9 cellular contexts compared by ENCODE assay signal in genomic region chr1:171252482-171252881, GRCh38. TPM values are rescaled to one million over a fixed set of nuclear protein-coding genes. Genes with fewer than 3 reads are reported as not detected.
DNase-seq lines count a peak whose midpoint lies in the region; ATAC-seq and TF ChIP-seq lines count a peak whose summit lies in the region.
"Had no signal": no experiment of that assay in that cellular context is flagged by ENCODE, and none has a peak within 500 bp of the region (broad histone marks: within the 10 kb centered on the region; RNA-seq: fewer than 3 reads in every experiment).

No MANE protein-coding gene starts in this region.

- H4K8ac ChIP-seq in mesendoderm (ENCODE audit: low read depth, low read length), result no peak overlapping the region

- no peak overlapping the region for H2BK120ac ChIP-seq in mesendoderm (ENCODE audit: low read depth, low read length)

- no peaks in the 10 kb centered on the region for H3K79me2 ChIP-seq in mesendoderm (ENCODE audit: control insufficient read depth, insufficient read depth, low read length)

- ATAC-seq in GM19035 (IDR thresholded peaks at IDR 0.05; ENCODE audit: unreplicated experiment), result peak; percentile 89
- peak; percentile 85 for ATAC-seq in HG03039 (IDR thresholded peaks at IDR 0.05; ENCODE audit: unreplicated experiment)
- no peak for ATAC-seq in CD8-positive, alpha-beta T cell

- no peak overlapping the region for H3K4me3 Mint-ChIP-seq in CD8-positive, alpha-beta T cell

- intact Hi-C loops in CD8-positive, alpha-beta T cell (cut with DNase I, micrococcal nuclease), result no loop called here
- intact Hi-C loops in posterior vena cava (cut with DNase I), result loop anchor here in 1 of 2 donors (10.0 kb wide), 1 partner anchor 62 kb away; the partner anchor contains the start of gene FMO4

- no peak overlapping the region for H2BK15ac ChIP-seq in mesendoderm (replicated peaks; ENCODE audit: low read depth)

- CTCF ChIA-PET in CD8-positive, alpha-beta T cell (lab: Charles Lee), result interaction anchor here (1.0 to 1.4 kb wide), 2 partner anchors 11 to 61 kb away, joined by 3 to 4 read pairs; partner anchors contain the start of gene FMO4

- no peak overlapping the region for H3K9ac ChIP-seq in mesendoderm (ENCODE audit: low read length)

- H2AK5ac ChIP-seq in mesendoderm (ENCODE audit: low read length), result no peak overlapping the region

- no peak overlapping the region for H4K5ac ChIP-seq in mesendoderm (ENCODE audit: low read length)

- no peak overlapping the region for H3K56ac ChIP-seq in mesendoderm (ENCODE audit: low read length)

- H3K36me3 ChIP-seq in SJCRH30 (no peaks in the 10 kb centered on the region), mesendoderm (ENCODE audit: control insufficient read depth, insufficient read depth, low read length) (no peaks in the 10 kb centered on the region)
- H3K36me3 ChIP-seq in CD8-positive, alpha-beta T cell (ENCODE audit: insufficient read depth, low read length), result no peaks in the 10 kb centered on the region

- H3K23ac ChIP-seq in mesendoderm (ENCODE audit: low read length), result no peak overlapping the region

- H3K4me3 ChIP-seq in SJCRH30 (no peak overlapping the region), mesendoderm (ENCODE audit: low read length) (no peak overlapping the region)
- no peak overlapping the region for H3K4me3 ChIP-seq in CD8-positive, alpha-beta T cell (ENCODE audit: low read depth, low read length)

- POLR2A ChIA-PET in CD8-positive, alpha-beta T cell (lab: Charles Lee), result no interaction called here

- H3K4me1 ChIP-seq in SJCRH30 (peaks cover 9% of the 10 kb centered on the region), mesendoderm (ENCODE audit: control insufficient read depth, low read depth, low read length) (no peaks in the 10 kb centered on the region)
- H3K4me1 ChIP-seq in CD8-positive, alpha-beta T cell (ENCODE audit: insufficient read depth, low read length), result no peaks in the 10 kb centered on the region

- TF ChIP-seq CTCF in CD8-positive, alpha-beta T cell (IDR thresholded peaks at IDR 0.05), result no peak

- H3K18ac ChIP-seq in mesendoderm (ENCODE audit: low read length), result no peak overlapping the region

- no peaks in the 10 kb centered on the region for H3K27me3 ChIP-seq in SJCRH30
- peaks cover 7% of the 10 kb centered on the region for H3K27me3 ChIP-seq in CD8-positive, alpha-beta T cell (ENCODE audit: insufficient read depth, low read length)
- no peaks in the 10 kb centered on the region for H3K27me3 ChIP-seq in mesendoderm (ENCODE audit: insufficient read depth, low read length, poor library complexity)

- H3K4ac ChIP-seq in mesendoderm (ENCODE audit: low read depth, low read length), result no peak overlapping the region

- no peak overlapping the region for H3K4me2 ChIP-seq in mesendoderm (ENCODE audit: low read length)

- no peak overlapping the region for H2BK5ac ChIP-seq in mesendoderm (ENCODE audit: low read length)

- H3K9me3 Mint-ChIP-seq in CD8-positive, alpha-beta T cell, result no peaks in the 10 kb centered on the region

- no peaks in the 10 kb centered on the region for H3K36me3 Mint-ChIP-seq in CD8-positive, alpha-beta T cell

- peaks cover 9% of the 10 kb centered on the region for H3K4me1 Mint-ChIP-seq in CD8-positive, alpha-beta T cell (ENCODE audit: low read depth)

- peak; percentile 4 for DNase-seq in COR-L47 (lab: John Stamatoyannopoulos, UW)
- peak; percentile 72 to 82 for DNase-seq in SJCRH30
- DNase-seq in CD8-positive, alpha-beta T cell, result no peak
- no peak for DNase-seq in epidermal melanocyte (ENCODE audit: insufficient read length, low spot score)
- no peak for DNase-seq in posterior vena cava (ENCODE audit: low spot score)
- no peak for DNase-seq in mesendoderm

- no peaks in the 10 kb centered on the region for H3K79me1 ChIP-seq in mesendoderm (ENCODE audit: low read length)

- H3K27ac ChIP-seq in SJCRH30 (no peak overlapping the region), mesendoderm (ENCODE audit: low read depth, low read length) (no peak overlapping the region)
- no peak overlapping the region for H3K27ac ChIP-seq in CD8-positive, alpha-beta T cell (ENCODE audit: low read depth, low read length)
- H3K27ac ChIP-seq: RWPE1 had no signal

- H3K27me3 Mint-ChIP-seq in CD8-positive, alpha-beta T cell (ENCODE audit: low read depth), result peaks cover 45% of the 10 kb centered on the region

- no peaks in the 10 kb centered on the region for H3K9me3 ChIP-seq in SJCRH30 (replicated peaks)
- no peaks in the 10 kb centered on the region for H3K9me3 ChIP-seq in CD8-positive, alpha-beta T cell (ENCODE audit: low read length)

- WGBS in mesendoderm (ENCODE audit: extremely low coverage, insufficient coverage, low lambda C conversion rate), result no CpG with 5 or more reads among the region's 5 CpGs

- no peak overlapping the region for H3K27ac Mint-ChIP-seq in CD8-positive, alpha-beta T cell

RNA-seq across cellular contexts. Expression of gene FMO1, which starts 4.2 kb away (rescaled TPM):
- not detected in 2 replicates for total RNA-seq in SJCRH30 (2014; rRNA removed; shearing (Covaris generic))
- total RNA-seq in CD8-positive, alpha-beta T cell, result not detected
- total RNA-seq in posterior vena cava, result 1 to 10 TPM; 1.0 to 2.2 TPM
- not detected for polyA plus RNA-seq in mesendoderm (2013, experiment 1 of 2)
- polyA plus RNA-seq in mesendoderm (2013, experiment 2 of 2), result not detected

Comparison
In these comparisons a context has a peak if more than half of its experiments do, and no peak if none do; other contexts are left out.
1. DNase-seq: peak in COR-L47 (single experiment) and SJCRH30 (2 of 2); none in CD8-positive, alpha-beta T cell (0 of 7), epidermal melanocyte (single experiment), posterior vena cava (single experiment) and mesendoderm (single experiment).